Comparison of ENCODE assay signal across 13 cellular contexts in the genomic region with DNA sequence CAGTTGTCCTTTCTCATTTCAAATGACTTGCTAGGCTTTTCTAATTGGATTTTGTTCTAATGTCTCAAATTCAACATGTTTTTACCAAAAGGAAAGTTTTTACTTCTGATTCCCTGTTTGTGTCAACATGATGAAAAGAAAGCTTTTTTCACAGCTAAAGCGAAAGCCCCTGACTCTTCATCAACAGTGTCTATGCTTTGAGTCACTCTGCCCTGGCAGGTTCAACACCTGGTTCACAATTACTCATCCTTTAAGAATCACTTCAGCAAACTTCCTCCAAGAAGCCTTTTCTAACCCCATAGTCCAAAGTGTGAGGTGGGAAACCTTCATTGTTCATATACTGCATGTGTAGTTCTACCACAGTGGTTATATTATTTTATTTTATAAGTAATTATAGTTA. TPM values are rescaled to one million over a fixed set of nuclear protein-coding genes. Genes with fewer than 3 reads are reported as not detected.
A peak's percentile ranks its signal among the peaks of the same experiment; 100 is the strongest.
DNase-seq lines count a peak whose midpoint lies in the region; ATAC-seq, FAIRE-seq and TF ChIP-seq lines count a peak whose summit lies in the region.
"Had no signal": no experiment of that assay in that cellular context is flagged by ENCODE, and none has a peak within 500 bp of the region (broad histone marks: within the 10 kb centered on the region; RNA-seq: fewer than 3 reads in every experiment).

No MANE protein-coding gene starts in this region.

- H3K4me3 Mint-ChIP-seq in activated CD8-positive, alpha-beta T cell treated with anti-CD3 and anti-CD28 coated beads for 36 hours = no peak overlapping the region
- no peak overlapping the region for H3K4me3 Mint-ChIP-seq in activated CD8-positive, alpha-beta T cell treated with anti-CD3 and anti-CD28 coated beads, Interleukin-2, amount 10 ng/mL, durations not matched to agents 7 days and 5 days
- H3K4me3 Mint-ChIP-seq in stimulated activated effector memory CD8-positive, alpha-beta T cell treated with anti-CD3 and anti-CD28 coated beads, Interleukin-12 subunit alpha, Interleukin-12 subunit beta, amount 100 ng/mL, for 72 hours = no peak overlapping the region
- H3K4me3 Mint-ChIP-seq: memory B cell had no signal

- FAIRE-seq in HTR-8/SVneo (lab: Jason Lieb, UNC) = no peak

- TF ChIP-seq CTCF in activated CD8-positive, alpha-beta T cell treated with anti-CD3 and anti-CD28 coated beads for 36 hours (IDR thresholded peaks at IDR 0.05) = no peak

- peak; percentile 4 for DNase-seq in activated CD8-positive, alpha-beta T cell treated with anti-CD3 and anti-CD28 coated beads for 36 hours
- no peak for DNase-seq in activated CD8-positive, alpha-beta T cell treated with anti-CD3 and anti-CD28 coated beads, Interleukin-2, amount 10 ng/mL, durations not matched to agents 7 days and 5 days
- DNase-seq in HT-29 (ENCODE audit: low spot score) (peak; percentile 56), DMS 273 treated with DMSO at 0.1 percent for 48 hours (lab: John Stamatoyannopoulos, UW) (no peak), NCI-H446 treated with DMSO at 0.1 percent for 48 hours (lab: John Stamatoyannopoulos, UW) (no peak), HTR-8/SVneo (ENCODE audit: insufficient read length, low spot score) (no peak)
- no peak for DNase-seq in stimulated activated effector memory CD8-positive, alpha-beta T cell treated with anti-CD3 and anti-CD28 coated beads, Interleukin-12 subunit alpha, Interleukin-12 subunit beta, amount 100 ng/mL, for 72 hours (ENCODE audit: low spot score in 2 of 2)
- DNase-seq: 8988T, activated gamma-delta T cell treated with Interleukin-2 at 50 U/mL for 16 hours, MM.1S, SK-N-SH had no signal

- intact Hi-C loops in activated CD8-positive, alpha-beta T cell treated with anti-CD3 and anti-CD28 coated beads for 36 hours (cut with micrococcal nuclease) = no loop called here

- H3K9me3 Mint-ChIP-seq in activated CD8-positive, alpha-beta T cell treated with anti-CD3 and anti-CD28 coated beads for 36 hours = no peaks in the 10 kb centered on the region
- no peaks in the 10 kb centered on the region for H3K9me3 Mint-ChIP-seq in activated CD8-positive, alpha-beta T cell treated with anti-CD3 and anti-CD28 coated beads, Interleukin-2, amount 10 ng/mL, durations not matched to agents 7 days and 5 days (ENCODE audit: insufficient read depth)
- peaks cover 4% of the 10 kb centered on the region for H3K9me3 Mint-ChIP-seq in stimulated activated effector memory CD8-positive, alpha-beta T cell treated with anti-CD3 and anti-CD28 coated beads, Interleukin-12 subunit alpha, Interleukin-12 subunit beta, amount 100 ng/mL, for 72 hours

- H3K27ac Mint-ChIP-seq in activated CD8-positive, alpha-beta T cell treated with anti-CD3 and anti-CD28 coated beads for 36 hours = no peak overlapping the region
- H3K27ac Mint-ChIP-seq in activated CD8-positive, alpha-beta T cell treated with anti-CD3 and anti-CD28 coated beads, Interleukin-2, amount 10 ng/mL, durations not matched to agents 7 days and 5 days = no peak overlapping the region
- no peak overlapping the region for H3K27ac Mint-ChIP-seq in stimulated activated effector memory CD8-positive, alpha-beta T cell treated with anti-CD3 and anti-CD28 coated beads, Interleukin-12 subunit alpha, Interleukin-12 subunit beta, amount 100 ng/mL, for 72 hours
- H3K27ac Mint-ChIP-seq: memory B cell had no signal

- POLR2A ChIA-PET in activated CD8-positive, alpha-beta T cell treated with anti-CD3 and anti-CD28 coated beads for 36 hours (lab: Charles Lee) = no interaction called here
- POLR2A ChIA-PET in activated CD8-positive, alpha-beta T cell treated with anti-CD3 and anti-CD28 coated beads, Interleukin-2, amount 10 ng/mL, durations not matched to agents 7 days and 5 days (lab: Charles Lee) = no interaction called here

- peaks cover 10% of the 10 kb centered on the region for H3K27me3 Mint-ChIP-seq in activated CD8-positive, alpha-beta T cell treated with anti-CD3 and anti-CD28 coated beads for 36 hours
- H3K27me3 Mint-ChIP-seq in activated CD8-positive, alpha-beta T cell treated with anti-CD3 and anti-CD28 coated beads, Interleukin-2, amount 10 ng/mL, durations not matched to agents 7 days and 5 days (ENCODE audit: low read depth) = peaks cover under 1% of the 10 kb centered on the region

- CTCF ChIA-PET in activated CD8-positive, alpha-beta T cell treated with anti-CD3 and anti-CD28 coated beads for 36 hours (lab: Charles Lee) = no interaction called here
- CTCF ChIA-PET in activated CD8-positive, alpha-beta T cell treated with anti-CD3 and anti-CD28 coated beads, Interleukin-2, amount 10 ng/mL, durations not matched to agents 7 days and 5 days (lab: Charles Lee) = no interaction called here

- ATAC-seq in activated CD8-positive, alpha-beta T cell treated with anti-CD3 and anti-CD28 coated beads for 36 hours = peak; percentile 56
- no peak for ATAC-seq in activated CD8-positive, alpha-beta T cell treated with anti-CD3 and anti-CD28 coated beads, Interleukin-2, amount 10 ng/mL, durations not matched to agents 7 days and 5 days
- peak; percentile 74 for ATAC-seq in HG02623 (IDR thresholded peaks at IDR 0.05; ENCODE audit: unreplicated experiment)
- peak; percentile 31 for ATAC-seq in stimulated activated effector memory CD8-positive, alpha-beta T cell treated with anti-CD3 and anti-CD28 coated beads, Interleukin-12 subunit alpha, Interleukin-12 subunit beta, amount 100 ng/mL, for 72 hours

- H3K4me1 Mint-ChIP-seq in activated CD8-positive, alpha-beta T cell treated with anti-CD3 and anti-CD28 coated beads for 36 hours (ENCODE audit: low read depth) = no peaks in the 10 kb centered on the region
- no peaks in the 10 kb centered on the region for H3K4me1 Mint-ChIP-seq in activated CD8-positive, alpha-beta T cell treated with anti-CD3 and anti-CD28 coated beads, Interleukin-2, amount 10 ng/mL, durations not matched to agents 7 days and 5 days (ENCODE audit: low read depth)
- H3K4me1 Mint-ChIP-seq in stimulated activated effector memory CD8-positive, alpha-beta T cell treated with anti-CD3 and anti-CD28 coated beads, Interleukin-12 subunit alpha, Interleukin-12 subunit beta, amount 100 ng/mL, for 72 hours = no peaks in the 10 kb centered on the region
- H3K4me1 Mint-ChIP-seq: memory B cell had no signal

- no peaks in the 10 kb centered on the region for H3K36me3 Mint-ChIP-seq in activated CD8-positive, alpha-beta T cell treated with anti-CD3 and anti-CD28 coated beads for 36 hours (ENCODE audit: low read depth)
- no peaks in the 10 kb centered on the region for H3K36me3 Mint-ChIP-seq in activated CD8-positive, alpha-beta T cell treated with anti-CD3 and anti-CD28 coated beads, Interleukin-2, amount 10 ng/mL, durations not matched to agents 7 days and 5 days (ENCODE audit: low read depth)
- no peaks in the 10 kb centered on the region for H3K36me3 Mint-ChIP-seq in stimulated activated effector memory CD8-positive, alpha-beta T cell treated with anti-CD3 and anti-CD28 coated beads, Interleukin-12 subunit alpha, Interleukin-12 subunit beta, amount 100 ng/mL, for 72 hours
- H3K36me3 Mint-ChIP-seq: memory B cell had no signal

RNA-seq across cellular contexts. Expression of a gene that starts 7.6 kb away (rescaled TPM):
- total RNA-seq in activated CD8-positive, alpha-beta T cell treated with anti-CD3 and anti-CD28 coated beads for 36 hours = under 1 TPM; 0.41 to 0.43 TPM
- total RNA-seq in activated CD8-positive, alpha-beta T cell treated with anti-CD3 and anti-CD28 coated beads, Interleukin-2, amount 10 ng/mL, durations not matched to agents 7 days and 5 days = under 1 TPM; 0.18 to 0.32 TPM
- 16.5 and 17.8 TPM in 2 replicates for total RNA-seq in HT-29 (2014; rRNA removed; shearing (Covaris generic))

RNA-seq across cellular contexts. Expression of a gene that starts 42.8 kb away (rescaled TPM):
- total RNA-seq in activated CD8-positive, alpha-beta T cell treated with anti-CD3 and anti-CD28 coated beads for 36 hours = not detected
- not detected for total RNA-seq in activated CD8-positive, alpha-beta T cell treated with anti-CD3 and anti-CD28 coated beads, Interleukin-2, amount 10 ng/mL, durations not matched to agents 7 days and 5 days
- 0.03 TPM in 1 of 2 replicates, not detected in the other for total RNA-seq in HT-29 (2014; rRNA removed; shearing (Covaris generic))

Comparison
In these comparisons a context has a peak if more than half of its experiments do, and no peak if none do; other contexts are left out.
1. DNase-seq: peak in activated CD8-positive, alpha-beta T cell treated with anti-CD3 and anti-CD28 coated beads for 36 hours (single experiment) and HT-29 (single experiment); none in activated CD8-positive, alpha-beta T cell treated with anti-CD3 and anti-CD28 coated beads, Interleukin-2, amount 10 ng/mL, durations not matched to agents 7 days and 5 days (single experiment), stimulated activated effector memory CD8-positive, alpha-beta T cell treated with anti-CD3 and anti-CD28 coated beads, Interleukin-12 subunit alpha, Interleukin-12 subunit beta, amount 100 ng/mL, for 72 hours (0 of 2), DMS 273 treated with DMSO at 0.1 percent for 48 hours (single experiment), NCI-H446 treated with DMSO at 0.1 percent for 48 hours (single experiment) and HTR-8/SVneo (single experiment).
2. RNA of a gene that starts 7.6 kb away (total RNA-seq): 16.5 to 17.8 TPM in HT-29; 0.41 to 0.43 TPM in activated CD8-positive, alpha-beta T cell treated with anti-CD3 and anti-CD28 coated beads for 36 hours and 0.18 to 0.32 TPM in activated CD8-positive, alpha-beta T cell treated with anti-CD3 and anti-CD28 coated beads, Interleukin-2, amount 10 ng/mL, durations not matched to agents 7 days and 5 days; every median in the first group is over 10 times any median in the second.